In the genomic region with DNA sequence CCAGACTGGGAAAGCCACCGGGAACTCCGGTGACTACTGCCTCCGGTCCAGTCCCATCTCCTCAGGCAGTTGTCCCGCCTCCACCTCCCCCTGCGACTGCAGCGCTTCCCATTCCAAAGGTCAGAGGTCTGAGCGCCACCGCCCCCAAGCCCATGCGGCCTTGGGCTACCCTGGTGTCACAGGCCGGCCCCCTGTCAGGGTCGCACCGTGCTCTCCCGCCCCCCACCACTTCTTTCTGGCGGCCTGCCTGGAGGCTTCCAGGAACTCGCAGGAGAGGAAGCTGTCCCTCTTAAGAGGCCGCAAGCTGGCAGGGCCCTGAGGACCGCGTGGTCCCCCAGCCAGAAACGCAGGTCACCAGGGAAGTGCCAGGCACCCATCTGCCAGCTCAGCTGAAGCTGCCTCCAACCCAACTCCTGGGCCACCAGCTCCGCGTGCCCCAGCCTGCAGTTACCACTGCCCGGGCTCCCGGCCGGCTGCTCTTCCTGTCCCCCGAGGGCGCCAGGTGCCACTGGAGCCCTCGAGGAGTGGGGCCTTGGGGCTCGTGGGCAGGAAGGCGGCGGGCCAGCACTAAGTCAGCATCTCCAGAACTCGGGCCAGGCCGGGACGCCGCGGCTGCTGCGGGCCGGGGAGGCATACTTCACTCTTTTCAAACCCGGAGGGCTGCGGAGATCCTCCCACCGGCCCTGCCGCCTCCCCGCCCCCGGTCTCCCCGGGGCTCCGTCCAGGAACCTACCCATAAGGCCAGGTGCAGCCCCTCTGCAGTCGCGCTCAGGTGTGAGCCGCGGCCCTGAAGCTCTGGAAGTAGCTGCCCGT, we compare ENCODE assay signal across 8 cellular contexts.
DNase-seq lines count a peak whose midpoint lies in the region; TF ChIP-seq lines count a peak whose summit lies in the region.

No MANE protein-coding gene starts in this region.

- peak overlapping the region; percentile 75 for H3K27ac Mint-ChIP-seq in endothelial cell (ENCODE audit: unreplicated experiment)

- H3K4me1 Mint-ChIP-seq in endothelial cell (ENCODE audit: unreplicated experiment), result peaks cover 49% of the 10 kb centered on the region

- no peaks in the 10 kb centered on the region for H3K9me3 Mint-ChIP-seq in endothelial cell (ENCODE audit: unreplicated experiment)

- peaks cover 40% of the 10 kb centered on the region for H3K36me3 Mint-ChIP-seq in endothelial cell (ENCODE audit: low read depth, unreplicated experiment)

- H3K36me3 ChIP-seq in mesodermal cell (ENCODE audit: control insufficient read depth, insufficient read depth, low read length) (peaks cover 25% of the 10 kb centered on the region), subcutaneous abdominal adipose tissue (ENCODE audit: control insufficient read depth in 5 of 5, insufficient read depth in 5 of 5, low read length in 5 of 5) (peaks cover 2 to 34% (median 30%) of the 10 kb centered on the region in 5 donors)

- H3K9ac ChIP-seq in subcutaneous abdominal adipose tissue (ENCODE audit: low read length in 5 of 5), result peak overlapping the region in 4 of 5 donors; percentile 27 to 63 (median 48)

- peak overlapping the region; percentile 96 for H3K4me3 Mint-ChIP-seq in endothelial cell (ENCODE audit: unreplicated experiment)

- H3K4me1 ChIP-seq in mesodermal cell (ENCODE audit: control insufficient read depth, insufficient read depth, low read length, poor library complexity, severe bottlenecking), result peaks cover 8% of the 10 kb centered on the region
- H3K4me1 ChIP-seq in subcutaneous abdominal adipose tissue (ENCODE audit: control insufficient read depth in 5 of 5, insufficient read depth in 5 of 5, low read length in 5 of 5), result peaks cover 2 to 24% (median 15%) of the 10 kb centered on the region in 5 donors

- H3K27me3 ChIP-seq in subcutaneous abdominal adipose tissue (ENCODE audit: control insufficient read depth in 5 of 5, insufficient read depth in 4 of 5, low read length in 5 of 5), result no peaks in the 10 kb centered on the region

- peak overlapping the region; percentile 95 for H3K27ac ChIP-seq in mesodermal cell (ENCODE audit: low read depth, low read length, severe bottlenecking)
- H3K27ac ChIP-seq in subcutaneous abdominal adipose tissue (ENCODE audit: low read depth, low read length), result peak overlapping the region; percentile 50

- WGBS in mesodermal cell (ENCODE audit: insufficient coverage in 2 of 2), 2 experiments, result 0% methylated on average over 26 to 41 of the region's 50 CpGs

- DNase-seq in SIG-M5 treated with dmso at 0.1 percent for 504 hours (lab: John Stamatoyannopoulos, UW; ENCODE audit: unreplicated experiment), result peak; percentile 52
- DNase-seq in SIG-M5 (lab: John Stamatoyannopoulos, UW), result no peak
- peak; percentile 36 to 37 for DNase-seq in Kasumi-1 (lab: John Stamatoyannopoulos, UW)
- peak; percentile 49 to 56 for DNase-seq in activated CD4-positive, alpha-beta T cell treated with anti-CD3 and anti-CD28 coated beads, Interleukin-2, amount 50 U/mL, for 48 hours
- DNase-seq in endothelial cell (ENCODE audit: low spot score), result peak; percentile 41
- no peak for DNase-seq in amniotic stem cell (lab: John Stamatoyannopoulos, UW)

- no peaks in the 10 kb centered on the region for H3K9me3 ChIP-seq in mesodermal cell (ENCODE audit: control insufficient read depth, low read length)
- no peaks in the 10 kb centered on the region for H3K9me3 ChIP-seq in subcutaneous abdominal adipose tissue (ENCODE audit: control insufficient read depth in 5 of 5, low read length in 5 of 5)

- no peak for TF ChIP-seq CTCF in endothelial cell (IDR thresholded peaks at IDR 0.05; ENCODE audit: unreplicated experiment)

- H3K4me3 ChIP-seq in mesodermal cell (ENCODE audit: extremely low read depth, insufficient read depth, low read length, poor library complexity, severe bottlenecking) (peak overlapping the region; percentile 65), subcutaneous abdominal adipose tissue (ENCODE audit: low read depth in 1 of 5, low read length in 5 of 5) (peak overlapping the region in 4 of 5 donors; percentile 44 to 67 (median 60))

- H3K27me3 Mint-ChIP-seq in endothelial cell (ENCODE audit: unreplicated experiment), result peaks cover 18% of the 10 kb centered on the region

Comparison
In these comparisons a context has a peak if more than half of its experiments do, and no peak if none do; other contexts are left out.
1. DNase-seq: peak in SIG-M5 treated with dmso at 0.1 percent for 504 hours (single experiment), Kasumi-1 (2 of 2), activated CD4-positive, alpha-beta T cell treated with anti-CD3 and anti-CD28 coated beads, Interleukin-2, amount 50 U/mL, for 48 hours (2 of 2) and endothelial cell (single experiment); none in SIG-M5 (single experiment) and amniotic stem cell (single experiment).